In the genomic region with DNA sequence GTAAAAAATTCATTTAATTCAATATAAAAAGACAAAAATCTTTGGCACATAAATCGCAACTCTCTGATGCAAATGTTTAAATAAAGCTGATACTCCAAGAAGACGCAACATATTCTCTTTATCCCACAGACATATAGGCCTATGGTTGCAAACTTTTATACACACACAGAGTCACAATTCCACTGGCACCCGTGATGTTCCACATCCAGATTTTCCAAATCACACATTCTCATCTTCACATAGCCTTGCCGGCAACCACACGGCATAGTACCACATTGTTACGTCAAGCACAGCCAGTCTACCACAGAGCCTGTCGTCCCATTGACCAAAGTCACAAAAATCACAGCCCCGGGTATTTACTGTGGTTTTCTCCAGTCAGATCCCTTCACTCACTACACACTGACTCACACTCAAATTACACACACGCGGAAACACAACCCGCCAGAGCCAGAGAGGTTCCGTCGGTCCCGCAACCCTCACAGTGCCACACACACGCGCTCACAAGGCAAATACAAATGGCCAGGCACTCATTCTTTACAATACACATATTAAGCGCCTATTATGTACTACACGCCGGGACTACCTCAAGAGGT, we compare ENCODE assay signal across 1 cellular context.
A peak's percentile ranks its signal among the peaks of the same experiment; 100 is the strongest.
TF ChIP-seq lines count a peak whose summit lies in the region.

No MANE protein-coding gene starts in this region.

TF ChIP-seq in HepG2, 621 proteins besides CTCF, POLR2A, EP300 and RAD21 (continued from another document and continues in another):
- TF ChIP-seq, protein P1, sequence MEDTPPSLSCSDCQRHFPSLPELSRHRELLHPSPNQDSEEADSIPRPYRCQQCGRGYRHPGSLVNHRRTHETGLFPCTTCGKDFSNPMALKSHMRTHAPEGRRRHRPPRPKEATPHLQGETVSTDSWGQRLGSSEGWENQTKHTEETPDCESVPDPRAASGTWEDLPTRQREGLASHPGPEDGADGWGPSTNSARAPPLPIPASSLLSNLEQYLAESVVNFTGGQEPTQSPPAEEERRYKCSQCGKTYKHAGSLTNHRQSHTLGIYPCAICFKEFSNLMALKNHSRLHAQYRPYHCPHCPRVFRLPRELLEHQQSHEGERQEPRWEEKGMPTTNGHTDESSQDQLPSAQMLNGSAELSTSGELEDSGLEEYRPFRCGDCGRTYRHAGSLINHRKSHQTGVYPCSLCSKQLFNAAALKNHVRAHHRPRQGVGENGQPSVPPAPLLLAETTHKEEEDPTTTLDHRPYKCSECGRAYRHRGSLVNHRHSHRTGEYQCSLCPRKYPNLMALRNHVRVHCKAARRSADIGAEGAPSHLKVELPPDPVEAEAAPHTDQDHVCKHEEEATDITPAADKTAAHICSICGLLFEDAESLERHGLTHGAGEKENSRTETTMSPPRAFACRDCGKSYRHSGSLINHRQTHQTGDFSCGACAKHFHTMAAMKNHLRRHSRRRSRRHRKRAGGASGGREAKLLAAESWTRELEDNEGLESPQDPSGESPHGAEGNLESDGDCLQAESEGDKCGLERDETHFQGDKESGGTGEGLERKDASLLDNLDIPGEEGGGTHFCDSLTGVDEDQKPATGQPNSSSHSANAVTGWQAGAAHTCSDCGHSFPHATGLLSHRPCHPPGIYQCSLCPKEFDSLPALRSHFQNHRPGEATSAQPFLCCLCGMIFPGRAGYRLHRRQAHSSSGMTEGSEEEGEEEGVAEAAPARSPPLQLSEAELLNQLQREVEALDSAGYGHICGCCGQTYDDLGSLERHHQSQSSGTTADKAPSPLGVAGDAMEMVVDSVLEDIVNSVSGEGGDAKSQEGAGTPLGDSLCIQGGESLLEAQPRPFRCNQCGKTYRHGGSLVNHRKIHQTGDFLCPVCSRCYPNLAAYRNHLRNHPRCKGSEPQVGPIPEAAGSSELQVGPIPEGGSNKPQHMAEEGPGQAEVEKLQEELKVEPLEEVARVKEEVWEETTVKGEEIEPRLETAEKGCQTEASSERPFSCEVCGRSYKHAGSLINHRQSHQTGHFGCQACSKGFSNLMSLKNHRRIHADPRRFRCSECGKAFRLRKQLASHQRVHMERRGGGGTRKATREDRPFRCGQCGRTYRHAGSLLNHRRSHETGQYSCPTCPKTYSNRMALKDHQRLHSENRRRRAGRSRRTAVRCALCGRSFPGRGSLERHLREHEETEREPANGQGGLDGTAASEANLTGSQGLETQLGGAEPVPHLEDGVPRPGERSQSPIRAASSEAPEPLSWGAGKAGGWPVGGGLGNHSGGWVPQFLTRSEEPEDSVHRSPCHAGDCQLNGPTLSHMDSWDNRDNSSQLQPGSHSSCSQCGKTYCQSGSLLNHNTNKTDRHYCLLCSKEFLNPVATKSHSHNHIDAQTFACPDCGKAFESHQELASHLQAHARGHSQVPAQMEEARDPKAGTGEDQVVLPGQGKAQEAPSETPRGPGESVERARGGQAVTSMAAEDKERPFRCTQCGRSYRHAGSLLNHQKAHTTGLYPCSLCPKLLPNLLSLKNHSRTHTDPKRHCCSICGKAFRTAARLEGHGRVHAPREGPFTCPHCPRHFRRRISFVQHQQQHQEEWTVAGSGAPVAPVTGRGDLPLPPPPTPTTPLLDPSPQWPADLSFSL (CRISPR knock-in tag; IDR thresholded peaks at IDR 0.05), result peak; percentile 75
- no peak for TF ChIP-seq ZNF616 (CRISPR knock-in tag; IDR thresholded peaks at IDR 0.05; ENCODE audit: low read depth)
- no peak for TF ChIP-seq KAT8 (CRISPR knock-in tag; IDR thresholded peaks at IDR 0.05)
- TF ChIP-seq, protein P2, sequence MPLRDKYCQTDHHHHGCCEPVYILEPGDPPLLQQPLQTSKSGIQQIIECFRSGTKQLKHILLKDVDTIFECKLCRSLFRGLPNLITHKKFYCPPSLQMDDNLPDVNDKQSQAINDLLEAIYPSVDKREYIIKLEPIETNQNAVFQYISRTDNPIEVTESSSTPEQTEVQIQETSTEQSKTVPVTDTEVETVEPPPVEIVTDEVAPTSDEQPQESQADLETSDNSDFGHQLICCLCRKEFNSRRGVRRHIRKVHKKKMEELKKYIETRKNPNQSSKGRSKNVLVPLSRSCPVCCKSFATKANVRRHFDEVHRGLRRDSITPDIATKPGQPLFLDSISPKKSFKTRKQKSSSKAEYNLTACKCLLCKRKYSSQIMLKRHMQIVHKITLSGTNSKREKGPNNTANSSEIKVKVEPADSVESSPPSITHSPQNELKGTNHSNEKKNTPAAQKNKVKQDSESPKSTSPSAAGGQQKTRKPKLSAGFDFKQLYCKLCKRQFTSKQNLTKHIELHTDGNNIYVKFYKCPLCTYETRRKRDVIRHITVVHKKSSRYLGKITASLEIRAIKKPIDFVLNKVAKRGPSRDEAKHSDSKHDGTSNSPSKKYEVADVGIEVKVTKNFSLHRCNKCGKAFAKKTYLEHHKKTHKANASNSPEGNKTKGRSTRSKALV (CRISPR knock-in tag; IDR thresholded peaks at IDR 0.05), result no peak
- TF ChIP-seq MAX (IDR thresholded peaks at IDR 0.05), result peak; percentile 26; the same call in 1 of the 2 replicates
- no peak for TF ChIP-seq BRCA1 (CRISPR knock-in tag; IDR thresholded peaks at IDR 0.05)
- TF ChIP-seq NR2F6 (IDR thresholded peaks at IDR 0.05), result no peak
- no peak for TF ChIP-seq NR2F6 (CRISPR knock-in tag; IDR thresholded peaks at IDR 0.05)
- no peak for TF ChIP-seq ZFP36L1 (CRISPR knock-in tag; IDR thresholded peaks at IDR 0.05)
- TF ChIP-seq SKIL (CRISPR knock-in tag; IDR thresholded peaks at IDR 0.05; ENCODE audit: borderline replicate concordance), result no peak
- TF ChIP-seq ZSCAN9 (CRISPR knock-in tag; IDR thresholded peaks at IDR 0.05; ENCODE audit: borderline replicate concordance), result no peak
- no peak for TF ChIP-seq ZNF598 (CRISPR knock-in tag; IDR thresholded peaks at IDR 0.05; ENCODE audit: borderline replicate concordance)
- TF ChIP-seq ASH2L (IDR thresholded peaks at IDR 0.05; ENCODE audit: insufficient read length, low read depth, low read length), result no peak
- no peak for TF ChIP-seq SALL2 (CRISPR knock-in tag; IDR thresholded peaks at IDR 0.05)
- no peak for TF ChIP-seq MAF1 (CRISPR knock-in tag; IDR thresholded peaks at IDR 0.05; ENCODE audit: borderline replicate concordance)
- TF ChIP-seq FOXA3 (CRISPR knock-in tag; IDR thresholded peaks at IDR 0.05), result no peak
- TF ChIP-seq ZNF296 (CRISPR knock-in tag; conservative IDR thresholded peaks at IDR 0.05), result no peak
- no peak for TF ChIP-seq MBNL3 (CRISPR knock-in tag; conservative IDR thresholded peaks at IDR 0.05)
- no peak for TF ChIP-seq ZNF33B (CRISPR knock-in tag; IDR thresholded peaks at IDR 0.05)
- TF ChIP-seq MTF1 (CRISPR knock-in tag; IDR thresholded peaks at IDR 0.05), result no peak
- TF ChIP-seq ZNF772 (CRISPR knock-in tag; IDR thresholded peaks at IDR 0.05), result 0 out of 2 replicates have a peak, but pooled peaks have one; percentile 11
- 0 out of 2 replicates have a peak, but pooled peaks have one; percentile 6 for TF ChIP-seq ETV6 (CRISPR knock-in tag; conservative IDR thresholded peaks at IDR 0.05)
- TF ChIP-seq HMG20A (CRISPR knock-in tag; IDR thresholded peaks at IDR 0.05; ENCODE audit: borderline replicate concordance), result no peak
- no peak for TF ChIP-seq ZNF253 (CRISPR knock-in tag; IDR thresholded peaks at IDR 0.05; ENCODE audit: borderline replicate concordance)
- TF ChIP-seq HMGXB4 (CRISPR knock-in tag; IDR thresholded peaks at IDR 0.05; ENCODE audit: borderline replicate concordance in 1 of 2, low read depth in 1 of 2), result no peak
- 0 out of 2 replicates have a peak, but pooled peaks have one; percentile 66 for TF ChIP-seq SNAPC4 (CRISPR knock-in tag; IDR thresholded peaks at IDR 0.05)
- 0 out of 2 replicates have a peak, but pooled peaks have one; percentile 16 for TF ChIP-seq ZNF780A (CRISPR knock-in tag; IDR thresholded peaks at IDR 0.05)
- no peak for TF ChIP-seq SMC3 (IDR thresholded peaks at IDR 0.05; ENCODE audit: low read length)
- no peak for TF ChIP-seq LCORL (IDR thresholded peaks at IDR 0.05)
- no peak for TF ChIP-seq LCORL (CRISPR knock-in tag; IDR thresholded peaks at IDR 0.05)
- no peak for TF ChIP-seq KDM5A (IDR thresholded peaks at IDR 0.05; ENCODE audit: borderline replicate concordance, low read length)
- TF ChIP-seq ZNF773 (CRISPR knock-in tag; IDR thresholded peaks at IDR 0.05; ENCODE audit: borderline replicate concordance), result no peak
- TF ChIP-seq ZNF225 (CRISPR knock-in tag; IDR thresholded peaks at IDR 0.05), result no peak
- no peak for TF ChIP-seq RORA (CRISPR knock-in tag; IDR thresholded peaks at IDR 0.05)
- TF ChIP-seq ZKSCAN8 (CRISPR knock-in tag; IDR thresholded peaks at IDR 0.05; ENCODE audit: borderline replicate concordance), result peak; percentile 97; the same call in 1 of the 2 replicates
- TF ChIP-seq ZBTB38 (CRISPR knock-in tag; IDR thresholded peaks at IDR 0.05), result no peak
- TF ChIP-seq ZNF674 (CRISPR knock-in tag; IDR thresholded peaks at IDR 0.05; ENCODE audit: low read depth), result 0 out of 2 replicates have a peak, but pooled peaks have one; percentile 20
- 0 out of 2 replicates have a peak, but pooled peaks have one; percentile 29 for TF ChIP-seq ZNF354B (CRISPR knock-in tag; IDR thresholded peaks at IDR 0.05)
- no peak for TF ChIP-seq GLI4 (CRISPR knock-in tag; IDR thresholded peaks at IDR 0.05; ENCODE audit: borderline replicate concordance)
